Comparison of ENCODE assay signal across 9 cellular contexts in genomic region chr20:44601801-44602204, GRCh38. TPM values are rescaled to one million over a fixed set of nuclear protein-coding genes. Genes with fewer than 3 reads are reported as not detected.
DNase-seq lines count a peak whose midpoint lies in the region; ATAC-seq and TF ChIP-seq lines count a peak whose summit lies in the region.
"Had no signal": no experiment of that assay in that cellular context is flagged by ENCODE, and none has a peak within 500 bp of the region (broad histone marks: within the 10 kb centered on the region; RNA-seq: fewer than 3 reads in every experiment).

No MANE protein-coding gene starts in this region.

- H3K4me3 ChIP-seq in AG10803 (ENCODE audit: low read length) (no peak overlapping the region), foreskin fibroblast (ENCODE audit: low read depth in 1 of 2, low read length in 2 of 2) (no peak overlapping the region)

- no peak for ATAC-seq in HG02610 (IDR thresholded peaks at IDR 0.05; ENCODE audit: unreplicated experiment)

- in situ Hi-C loops in SK-MEL-5 (cut with HindIII; ENCODE audit: low pct_unique_long_range_greater_than_20kb, low sequenced_read_pairs), result no loop called here

- TF ChIP-seq CTCF in AG10803 (conservative IDR thresholded peaks at IDR 0.05; ENCODE audit: low read length) (no peak), foreskin fibroblast (IDR thresholded peaks at IDR 0.05; ENCODE audit: low read depth, low read length) (no peak)

- intact Hi-C loops in posterior vena cava (cut with DNase I), result no loop called here

- DNase-seq in AG10803 (ENCODE audit: low read depth), result peak; percentile 86
- peak; percentile 94 for DNase-seq in SK-MEL-5 (ENCODE audit: low read depth, low spot score)
- DNase-seq in foreskin fibroblast, result peak; percentile 57 to 83
- peak; percentile 94 for DNase-seq in posterior vena cava (ENCODE audit: low spot score)
- no peak for DNase-seq in CD1c-positive myeloid dendritic cell (ENCODE audit: extremely low spot score)
- DNase-seq in activated CD4-positive, CD25-positive, alpha-beta regulatory T cell treated with anti-CD3 and anti-CD28 coated beads, Interleukin-2, amount 50 U/mL, for 72 hours, result no peak
- no peak for DNase-seq in DMS53 (lab: John Stamatoyannopoulos, UW)
- DNase-seq: NCI-H1436 had no signal

RNA-seq across cellular contexts. Expression of gene PKIG, which starts 19.4 kb away (rescaled TPM):
- 30.6 and 32.7 TPM in 2 replicates for total RNA-seq in SK-MEL-5 (2014; rRNA removed; shearing (Covaris generic))
- polyA plus RNA-seq in SK-MEL-5 (2015; cell fraction: cytosol; rRNA removed), result 37.8 and 52.4 TPM in 2 replicates
- 7.8 and 10.8 TPM in 2 replicates for polyA plus RNA-seq in SK-MEL-5 (2015; cell fraction: nucleus; rRNA removed)
- 100 to 1,000 TPM; 125 to 246 TPM for total RNA-seq in posterior vena cava

RNA-seq across cellular contexts. Expression of gene ADA, which starts 49.7 kb away (rescaled TPM):
- 12.4 and 13.2 TPM in 2 replicates for total RNA-seq in SK-MEL-5 (2014; rRNA removed; shearing (Covaris generic))
- polyA plus RNA-seq in SK-MEL-5 (2015; cell fraction: cytosol; rRNA removed), result 37.2 and 39.2 TPM in 2 replicates
- 74.2 and 81.6 TPM in 2 replicates for polyA plus RNA-seq in SK-MEL-5 (2015; cell fraction: nucleus; rRNA removed)
- 10 to 100 TPM; 11.0 to 17.7 TPM for total RNA-seq in posterior vena cava

Comparison
In these comparisons a context has a peak if more than half of its experiments do, and no peak if none do; other contexts are left out.
1. DNase-seq: peak in AG10803 (single experiment), SK-MEL-5 (single experiment), foreskin fibroblast (2 of 2) and posterior vena cava (single experiment); none in CD1c-positive myeloid dendritic cell (single experiment), activated CD4-positive, CD25-positive, alpha-beta regulatory T cell treated with anti-CD3 and anti-CD28 coated beads, Interleukin-2, amount 50 U/mL, for 72 hours (single experiment) and DMS53 (single experiment).